ENCODE assay signal across 8 cellular contexts in the genomic region with DNA sequence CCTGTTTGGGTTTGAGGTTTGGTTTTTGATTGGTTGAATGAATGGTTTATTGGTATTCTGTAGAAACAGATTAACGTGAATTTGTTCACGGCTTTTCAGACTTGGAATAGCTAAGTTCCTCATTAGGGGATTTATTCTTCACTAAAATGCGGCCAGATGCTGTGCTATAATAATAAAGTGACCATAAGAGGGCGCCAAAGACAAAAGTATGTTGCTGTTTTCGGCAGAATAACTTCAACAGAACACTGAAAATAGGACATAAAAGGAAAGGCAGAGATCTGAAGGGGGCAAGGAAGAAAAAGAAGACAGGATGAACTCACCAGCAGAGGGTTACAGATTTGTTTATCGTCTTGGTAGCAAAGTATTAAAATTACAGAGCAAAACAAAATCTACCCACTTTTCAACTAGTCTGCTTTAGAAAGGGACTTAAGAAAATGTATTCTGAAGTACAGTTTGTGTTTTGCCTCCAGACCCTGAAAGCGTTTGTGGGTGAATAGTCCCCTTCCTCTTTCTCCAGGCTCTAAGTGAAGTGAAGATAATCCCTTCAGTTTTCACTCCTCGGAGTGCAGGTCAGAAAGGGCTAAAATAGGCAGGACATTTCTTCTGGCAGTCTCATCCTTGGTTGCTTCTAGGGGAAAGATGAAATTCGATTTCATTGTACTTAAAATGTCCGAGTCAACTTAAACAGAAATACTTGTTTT.
DNase-seq lines count a peak whose midpoint lies in the region; ATAC-seq and TF ChIP-seq lines count a peak whose summit lies in the region.

No MANE protein-coding gene starts in this region.

- peak; percentile 70 for ATAC-seq in GM19372 (IDR thresholded peaks at IDR 0.05; ENCODE audit: low read depth, unreplicated experiment)
- no peak for ATAC-seq in HG02870 (IDR thresholded peaks at IDR 0.05; ENCODE audit: unreplicated experiment)
- no peak for ATAC-seq in HG03342 (IDR thresholded peaks at IDR 0.05; ENCODE audit: unreplicated experiment)

- H3K36me3 Mint-ChIP-seq in Caco-2 (ENCODE audit: insufficient read depth, unreplicated experiment), result no peaks in the 10 kb centered on the region

- H3K9me3 Mint-ChIP-seq in Caco-2 (ENCODE audit: unreplicated experiment), result no peaks in the 10 kb centered on the region

- no peak overlapping the region for H3K27ac Mint-ChIP-seq in Caco-2 (ENCODE audit: unreplicated experiment)

- BruUV-seq in Caco-2 (replicated peaks; lab: Mats Ljungman, UMichigan), result no TSS peak

- H3K4me1 Mint-ChIP-seq in Caco-2 (ENCODE audit: low read depth, unreplicated experiment), result no peaks in the 10 kb centered on the region

- no peaks in the 10 kb centered on the region for H3K36me3 ChIP-seq in Caco-2 (ENCODE audit: control insufficient read depth, insufficient read depth, low read length)

- H3K4me3 Mint-ChIP-seq in Caco-2 (ENCODE audit: unreplicated experiment), result no peak overlapping the region

- no peaks in the 10 kb centered on the region for H3K4me1 ChIP-seq in Caco-2

- peaks cover 12% of the 10 kb centered on the region for H3K27me3 Mint-ChIP-seq in Caco-2 (ENCODE audit: insufficient read depth, unreplicated experiment)

- H3K4me3 ChIP-seq in Caco-2 (ENCODE audit: low read depth, low read length), result no peak overlapping the region

- CTCF ChIA-PET in Caco-2 (lab: Charles Lee), result interaction anchor here (0.6 to 1.3 kb wide), 3 partner anchors 73 to 199 kb away, joined by 3 to 6 read pairs (median 4); no protein-coding TSS in a partner anchor

- H3K9me3 ChIP-seq in Caco-2, result no peaks in the 10 kb centered on the region

- TF ChIP-seq CTCF in Caco-2 (IDR thresholded peaks at IDR 0.05; ENCODE audit: insufficient read depth in 1 of 2, low read depth in 1 of 2, low read length in 1 of 2, severe bottlenecking in 1 of 2, unreplicated experiment in 1 of 2), result peak; percentile 56 to 67

- intact Hi-C loops in Caco-2 (cut with micrococcal nuclease; ENCODE audit: unreplicated experiment), result loop anchor here (1.0 to 2.0 kb wide), 6 partner anchors 73 to 947 kb away; no protein-coding TSS in a partner anchor

- POLR2A ChIA-PET in Caco-2 (lab: Charles Lee), result no interaction called here

- H3K27me3 ChIP-seq in Caco-2 (replicated peaks; ENCODE audit: control insufficient read depth, insufficient read depth, low read length), result no peaks in the 10 kb centered on the region; the same call in 1 of the 2 replicates

- peak in 1 of 2 experiments; percentile 54 for DNase-seq in Caco-2
- peak; percentile 27 for DNase-seq in NCI-H1048 (lab: John Stamatoyannopoulos, UW)
- DNase-seq in SIG-M5 (lab: John Stamatoyannopoulos, UW), result peak; percentile 27
- peak; percentile 64 for DNase-seq in epidermal melanocyte (ENCODE audit: insufficient read length, low spot score)
- DNase-seq in middle frontal gyrus (ENCODE audit: extremely low spot score, low spot score), result peak; percentile 62
